ENCODE assay signal across 15 cellular contexts in genomic region chr4:87077834-87078585, GRCh38.
DNase-seq lines count a peak whose midpoint lies in the region; ATAC-seq, FAIRE-seq and TF ChIP-seq lines count a peak whose summit lies in the region.
"Had no signal": no experiment of that assay in that cellular context is flagged by ENCODE, and none has a peak within 500 bp of the region (broad histone marks: within the 10 kb centered on the region; RNA-seq: fewer than 3 reads in every experiment).

No MANE protein-coding gene starts in this region.

- no peak for TF ChIP-seq CTCF in body of pancreas (IDR thresholded peaks at IDR 0.05)

- DNase-seq in GM12891 (ENCODE audit: insufficient read length, low spot score) (no peak), body of pancreas (no peak), left ventricle myocardium superior (no peak), small intestine (no peak), mucosa of gallbladder (ENCODE audit: low spot score) (no peak), NCI-H2227 (lab: John Stamatoyannopoulos, UW; ENCODE audit: unreplicated experiment) (no peak)
- DNase-seq: activated effector memory CD4-positive, alpha-beta T cell treated with Interleukin-2 at 50 U/mL for 16 hours; colonic mucosa; Kasumi-1; naive thymus-derived CD8-positive, alpha-beta T cell; NCI-H2171; SHP77 treated with DMSO at 0.1 percent for 48 hours; stimulated activated CD4-positive, alpha-beta T cell treated with anti-CD3 and anti-CD28 coated beads, Interleukin-2, amount 100 ng/mL, for 24 hours had no signal

- H3K27ac ChIP-seq in body of pancreas (peak overlapping the region; percentile 7 to 73 (median 46)), small intestine (ENCODE audit: low read depth in 1 of 2, low read length in 1 of 2) (peak overlapping the region in 1 of 2 donors; percentile 12)

- H3K9ac ChIP-seq in skeletal muscle satellite cell (ENCODE audit: low read depth, low read length), result peak overlapping the region; percentile 49

- no peaks in the 10 kb centered on the region for H3K27me3 ChIP-seq in body of pancreas
- no peaks in the 10 kb centered on the region for H3K27me3 ChIP-seq in skeletal muscle satellite cell (ENCODE audit: control insufficient read depth, insufficient read depth, low read length)
- no peaks in the 10 kb centered on the region for H3K27me3 ChIP-seq in small intestine (ENCODE audit: control insufficient read depth in 2 of 2, insufficient read depth in 2 of 2, low read length in 2 of 2)
- H3K27me3 ChIP-seq: colonic mucosa had no signal

- no peaks in the 10 kb centered on the region for H3K9me3 ChIP-seq in body of pancreas
- no peaks in the 10 kb centered on the region for H3K9me3 ChIP-seq in skeletal muscle satellite cell (replicated peaks; ENCODE audit: low read length)
- no peaks in the 10 kb centered on the region for H3K9me3 ChIP-seq in small intestine (ENCODE audit: control insufficient read depth, low read depth)
- H3K9me3 ChIP-seq: colonic mucosa had no signal

- H3K4me1 ChIP-seq in body of pancreas (peaks cover 49% of the 10 kb centered on the region), skeletal muscle satellite cell (ENCODE audit: control insufficient read depth, insufficient read depth, low read length) (peaks cover 44% of the 10 kb centered on the region), small intestine (ENCODE audit: control insufficient read depth in 2 of 2, insufficient read depth in 1 of 2, low read depth in 1 of 2, low read length in 1 of 2) (peaks cover 0 to 15% of the 10 kb centered on the region in 2 donors)

- H3K36me3 ChIP-seq in body of pancreas (replicated peaks in 1 of 2; ENCODE audit: insufficient read depth in 1 of 2, low read depth in 2 of 2), result no peaks in the 10 kb centered on the region
- no peaks in the 10 kb centered on the region for H3K36me3 ChIP-seq in skeletal muscle satellite cell (ENCODE audit: insufficient read depth, low read length)
- H3K36me3 ChIP-seq in small intestine (ENCODE audit: control insufficient read depth in 2 of 2, insufficient read depth in 2 of 2, low read length in 2 of 2), result no peaks in the 10 kb centered on the region
- H3K36me3 ChIP-seq: colonic mucosa had no signal

- H3K4me2 ChIP-seq in skeletal muscle satellite cell (ENCODE audit: low read length), result peak overlapping the region; percentile 77

- intact Hi-C loops in body of pancreas (cut with DNase I), result no loop called here
- intact Hi-C loops in left ventricle myocardium superior (cut with micrococcal nuclease), result no loop called here

- peak; percentile 41 for FAIRE-seq in GM12891 (lab: Jason Lieb, UNC)
- FAIRE-seq in small intestine (lab: Jason Lieb, UNC), result no peak

- TF ChIP-seq POLR2A in GM12891 (IDR thresholded peaks at IDR 0.05; ENCODE audit: low read depth, low read length) (no peak), body of pancreas (IDR thresholded peaks at IDR 0.05) (no peak)

- 55 to 62% methylated on average over 4 of the region's 4 CpGs for WGBS in body of pancreas, 2 donors
- WGBS in small intestine, 3 donors, result 63 to 71% (median 68%) methylated on average over 4 of the region's 4 CpGs

- H3K4me3 ChIP-seq in body of pancreas, result no peak overlapping the region
- H3K4me3 ChIP-seq in skeletal muscle satellite cell (ENCODE audit: low read length), result peak overlapping the region; percentile 8
- H3K4me3 ChIP-seq in small intestine (ENCODE audit: low read depth in 1 of 2, low read length in 2 of 2), result no peak overlapping the region
- H3K4me3 ChIP-seq: colonic mucosa had no signal

- ATAC-seq in body of pancreas (no peak), left ventricle myocardium superior (peak; percentile 20), GM21528 (IDR thresholded peaks at IDR 0.05; ENCODE audit: low FRiP score, unreplicated experiment) (no peak)
- ATAC-seq: naive thymus-derived CD8-positive, alpha-beta T cell had no signal

TF ChIP-seq in GM12891, 5 proteins besides CTCF, POLR2A, EP300 and RAD21:
- no peak for TF ChIP-seq POLR2AphosphoS5 (IDR thresholded peaks at IDR 0.05; ENCODE audit: low read depth, low read length)
- no peak for TF ChIP-seq PAX5 (IDR thresholded peaks at IDR 0.05; ENCODE audit: insufficient read depth, low read length, severe bottlenecking)
- TF ChIP-seq POU2F2 (IDR thresholded peaks at IDR 0.05; ENCODE audit: low read depth, low read length), result no peak
- no peak for TF ChIP-seq SPI1 (IDR thresholded peaks at IDR 0.05; ENCODE audit: low read depth, low read length)
- TF ChIP-seq TAF1 (IDR thresholded peaks at IDR 0.05; ENCODE audit: low read depth, low read length), result no peak
